In the genomic region with DNA sequence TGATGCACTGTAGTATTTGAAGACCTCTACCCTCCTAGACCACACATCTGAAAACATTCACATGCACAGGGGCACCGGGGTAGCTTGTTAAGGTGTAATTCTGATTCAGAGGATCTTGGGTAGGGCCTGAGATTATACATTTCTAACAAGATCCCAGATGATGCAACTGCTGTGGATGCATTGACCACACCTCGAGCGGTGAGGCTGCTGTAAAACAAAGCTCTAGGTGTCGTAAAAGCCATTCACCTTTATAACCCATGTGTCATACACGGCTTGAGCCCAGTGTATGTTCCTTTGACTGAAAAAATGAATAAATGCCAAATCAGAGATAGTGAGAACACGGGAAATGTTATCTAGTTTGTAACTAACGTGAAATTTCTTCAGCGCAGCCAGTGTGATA, we compare ENCODE assay signal across 15 cellular contexts.
DNase-seq lines count a peak whose midpoint lies in the region; ATAC-seq lines count a peak whose summit lies in the region.
"Had no signal": no experiment of that assay in that cellular context is flagged by ENCODE, and none has a peak within 500 bp of the region (broad histone marks: within the 10 kb centered on the region; RNA-seq: fewer than 3 reads in every experiment).

No MANE protein-coding gene starts in this region.

- H3K18ac ChIP-seq in mesendoderm (ENCODE audit: low read length), result no peak overlapping the region

- H3K4ac ChIP-seq in mesendoderm (ENCODE audit: low read depth, low read length), result peak overlapping the region; percentile 52

- no peak overlapping the region for H2AK5ac ChIP-seq in mesendoderm (ENCODE audit: low read length)

- H3K56ac ChIP-seq in mesendoderm (ENCODE audit: low read length), result no peak overlapping the region

- H3K9me3 ChIP-seq in HUES48 (ENCODE audit: control insufficient read depth, insufficient read depth, low read length), result no peaks in the 10 kb centered on the region

- DNase-seq in NCI-H748 (lab: John Stamatoyannopoulos, UW; ENCODE audit: unreplicated experiment) (peak; percentile 56), NCI-H748 treated with DMSO at 0.1 percent for 48 hours (lab: John Stamatoyannopoulos, UW) (no peak), caudate nucleus (lab: John Stamatoyannopoulos, UW) (no peak), mesendoderm (no peak), NCI-H1436 treated with DMSO at 0.1 percent for 48 hours (lab: John Stamatoyannopoulos, UW) (no peak)
- DNase-seq: CD8-positive, alpha-beta T cell; COR-L47; DMS53; GF-D8; H7 had no signal

- H3K4me1 ChIP-seq in HUES48 (ENCODE audit: control insufficient read depth, insufficient read depth, low read length) (peaks cover 25% of the 10 kb centered on the region), mesendoderm (ENCODE audit: control insufficient read depth, low read depth, low read length) (no peaks in the 10 kb centered on the region)

- H4K5ac ChIP-seq in mesendoderm (ENCODE audit: low read length), result no peak overlapping the region

- H3K4me2 ChIP-seq in mesendoderm (ENCODE audit: low read length), result no peak overlapping the region

- no peak for ATAC-seq in GM19035 (IDR thresholded peaks at IDR 0.05; ENCODE audit: unreplicated experiment)
- no peak for ATAC-seq in HG03139 (IDR thresholded peaks at IDR 0.05; ENCODE audit: unreplicated experiment)
- ATAC-seq: CD8-positive, alpha-beta T cell had no signal

- no peak overlapping the region for H3K23ac ChIP-seq in mesendoderm (ENCODE audit: low read length)

- no peak overlapping the region for H2BK15ac ChIP-seq in mesendoderm (replicated peaks; ENCODE audit: low read depth)

- no peak overlapping the region for H2BK120ac ChIP-seq in mesendoderm (ENCODE audit: low read depth, low read length)

- H3K9ac ChIP-seq in HUES48 (ENCODE audit: low read depth, low read length) (peak overlapping the region; percentile 18; the same call in 1 of the 2 replicates), mesendoderm (ENCODE audit: low read length) (no peak overlapping the region)

- WGBS in mesendoderm (ENCODE audit: extremely low coverage, insufficient coverage, low lambda C conversion rate), result no CpG with 5 or more reads among the region's 8 CpGs

- H3K27me3 ChIP-seq in HUES48 (ENCODE audit: control insufficient read depth, insufficient read depth, low read length), result no peaks in the 10 kb centered on the region
- no peaks in the 10 kb centered on the region for H3K27me3 ChIP-seq in mesendoderm (ENCODE audit: insufficient read depth, low read length, poor library complexity)

- H3K27ac ChIP-seq in HUES48 (ENCODE audit: low read depth, low read length) (peak overlapping the region; percentile 31), caudate nucleus (ENCODE audit: low read depth, low read length) (peak overlapping the region; percentile 75), mesendoderm (ENCODE audit: low read depth, low read length) (no peak overlapping the region)
- H3K27ac ChIP-seq: 22Rv1, HL-60 had no signal

- H3K4me3 ChIP-seq in HUES48 (ENCODE audit: low read depth, low read length) (no peak overlapping the region), mesendoderm (ENCODE audit: low read length) (no peak overlapping the region)

- no peaks in the 10 kb centered on the region for H3K79me2 ChIP-seq in mesendoderm (ENCODE audit: control insufficient read depth, insufficient read depth, low read length)

- H3K36me3 ChIP-seq in HUES48 (ENCODE audit: control insufficient read depth, insufficient read depth, low read length), result no peaks in the 10 kb centered on the region
- H3K36me3 ChIP-seq in mesendoderm (ENCODE audit: control insufficient read depth, insufficient read depth, low read length), result no peaks in the 10 kb centered on the region

- no peak overlapping the region for H4K8ac ChIP-seq in mesendoderm (ENCODE audit: low read depth, low read length)

- no peaks in the 10 kb centered on the region for H3K79me1 ChIP-seq in mesendoderm (ENCODE audit: low read length)

- H2BK5ac ChIP-seq in mesendoderm (ENCODE audit: low read length), result no peak overlapping the region
